Comparison of ENCODE assay signal across 1 cellular context in genomic region chr14:24291446-24292117, GRCh38.
TF ChIP-seq lines count a peak whose summit lies in the region.

No MANE protein-coding gene starts in this region.

TF ChIP-seq in HepG2, 621 proteins besides CTCF, POLR2A, EP300 and RAD21 (continued from another document):
- TF ChIP-seq ZSCAN22 (CRISPR knock-in tag; IDR thresholded peaks at IDR 0.05): no peak
- no peak for TF ChIP-seq ZNF792 (CRISPR knock-in tag; IDR thresholded peaks at IDR 0.05)
- TF ChIP-seq, protein P1, sequence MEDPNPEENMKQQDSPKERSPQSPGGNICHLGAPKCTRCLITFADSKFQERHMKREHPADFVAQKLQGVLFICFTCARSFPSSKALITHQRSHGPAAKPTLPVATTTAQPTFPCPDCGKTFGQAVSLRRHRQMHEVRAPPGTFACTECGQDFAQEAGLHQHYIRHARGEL (CRISPR knock-in tag; IDR thresholded peaks at IDR 0.05): no peak
- TF ChIP-seq ZNF660 (CRISPR knock-in tag; IDR thresholded peaks at IDR 0.05; ENCODE audit: borderline replicate concordance, low read depth): no peak
- TF ChIP-seq ZNF383 (CRISPR knock-in tag; IDR thresholded peaks at IDR 0.05; ENCODE audit: borderline replicate concordance): 0 out of 2 replicates have a peak, but pooled peaks have one; percentile 76
TF ChIP-seq in HepG2: peak in this region for 21.
